In genomic region chr20:50516180-50516934, GRCh38 we compare ENCODE assay signal across 10 cellular contexts. TPM values are rescaled to one million over a fixed set of nuclear protein-coding genes. Genes with fewer than 3 reads are reported as not detected.
DNase-seq lines count a peak whose midpoint lies in the region; ATAC-seq and TF ChIP-seq lines count a peak whose summit lies in the region.
"Had no signal": no experiment of that assay in that cellular context is flagged by ENCODE, and none has a peak within 500 bp of the region (broad histone marks: within the 10 kb centered on the region; RNA-seq: fewer than 3 reads in every experiment).

No MANE protein-coding gene starts in this region.

- H3K27me3 Mint-ChIP-seq in activated naive CD8-positive, alpha-beta T cell treated with anti-CD3 and anti-CD28 coated beads, Interleukin-2, amount 10 ng/mL, durations not matched to agents 7 days and 5 days: no peaks in the 10 kb centered on the region

- H3K36me3 ChIP-seq in WERI-Rb-1: peaks cover 6% of the 10 kb centered on the region

- DNase-seq in AML-193 (lab: John Stamatoyannopoulos, UW) (peak; percentile 57 to 64), WERI-Rb-1 (no peak), midbrain (lab: John Stamatoyannopoulos, UW) (no peak), HUDEP-2 (lab: John Stamatoyannopoulos, UW; ENCODE audit: unreplicated experiment in 76 of 76) (no peak), left colon (no peak)
- no peak for DNase-seq in activated naive CD8-positive, alpha-beta T cell treated with anti-CD3 and anti-CD28 coated beads, Interleukin-2, amount 10 ng/mL, durations not matched to agents 7 days and 5 days
- DNase-seq: Calu3 had no signal

- peak overlapping the region; percentile 78 for H3K4me3 Mint-ChIP-seq in activated naive CD8-positive, alpha-beta T cell treated with anti-CD3 and anti-CD28 coated beads, Interleukin-2, amount 10 ng/mL, durations not matched to agents 7 days and 5 days

- H3K9me3 ChIP-seq in WERI-Rb-1 (ENCODE audit: severe bottlenecking): no peaks in the 10 kb centered on the region

- intact Hi-C loops in left colon (cut with DNase I, micrococcal nuclease): no loop called here

- peaks cover 86% of the 10 kb centered on the region for H3K4me1 Mint-ChIP-seq in activated naive CD8-positive, alpha-beta T cell treated with anti-CD3 and anti-CD28 coated beads, Interleukin-2, amount 10 ng/mL, durations not matched to agents 7 days and 5 days

- no peaks in the 10 kb centered on the region for H3K9me3 Mint-ChIP-seq in activated naive CD8-positive, alpha-beta T cell treated with anti-CD3 and anti-CD28 coated beads, Interleukin-2, amount 10 ng/mL, durations not matched to agents 7 days and 5 days

- H3K4me3 ChIP-seq in WERI-Rb-1 (ENCODE audit: low read depth, low read length): no peak overlapping the region

- H3K27me3 ChIP-seq in WERI-Rb-1 (ENCODE audit: insufficient read depth, low read depth, severe bottlenecking): no peaks in the 10 kb centered on the region

- peaks cover 36% of the 10 kb centered on the region for H3K36me3 Mint-ChIP-seq in activated naive CD8-positive, alpha-beta T cell treated with anti-CD3 and anti-CD28 coated beads, Interleukin-2, amount 10 ng/mL, durations not matched to agents 7 days and 5 days

- H3K27ac Mint-ChIP-seq in activated naive CD8-positive, alpha-beta T cell treated with anti-CD3 and anti-CD28 coated beads, Interleukin-2, amount 10 ng/mL, durations not matched to agents 7 days and 5 days: peak overlapping the region; percentile 89

- no peak for TF ChIP-seq CTCF in WERI-Rb-1 (IDR thresholded peaks at IDR 0.05; ENCODE audit: low read depth, low read length)

- POLR2A ChIA-PET in activated naive CD8-positive, alpha-beta T cell treated with anti-CD3 and anti-CD28 coated beads, Interleukin-2, amount 10 ng/mL, durations not matched to agents 7 days and 5 days (lab: Charles Lee): interaction anchor here (0.8 to 1.5 kb wide), 4 partner anchors 29 to 54 kb away, joined by 3 to 9 read pairs (median 5); no protein-coding TSS in a partner anchor

- no peak overlapping the region for H3K27ac ChIP-seq in WERI-Rb-1

- ATAC-seq in GM19463 (IDR thresholded peaks at IDR 0.05; ENCODE audit: unreplicated experiment) (peak; percentile 49), HG03521 (IDR thresholded peaks at IDR 0.05; ENCODE audit: unreplicated experiment) (peak; percentile 34), left colon (no peak)
- peak; percentile 29 for ATAC-seq in activated naive CD8-positive, alpha-beta T cell treated with anti-CD3 and anti-CD28 coated beads, Interleukin-2, amount 10 ng/mL, durations not matched to agents 7 days and 5 days (ENCODE audit: low read depth)
- ATAC-seq: Panc1 had no signal

RNA-seq across cellular contexts. Expression of gene PTPN1, which starts 6.2 kb away (rescaled TPM):
- 10 to 100 TPM; 65.9 to 67.3 TPM for total RNA-seq in activated naive CD8-positive, alpha-beta T cell treated with anti-CD3 and anti-CD28 coated beads, Interleukin-2, amount 10 ng/mL, durations not matched to agents 7 days and 5 days
- 10 to 100 TPM; 31.3 to 33.9 TPM for total RNA-seq in left colon

Comparison
In these comparisons a context has a peak if more than half of its experiments do, and no peak if none do; other contexts are left out.
1. DNase-seq: peak in AML-193 (2 of 2); none in activated naive CD8-positive, alpha-beta T cell treated with anti-CD3 and anti-CD28 coated beads, Interleukin-2, amount 10 ng/mL, durations not matched to agents 7 days and 5 days (single experiment), WERI-Rb-1 (single experiment), midbrain (single experiment), HUDEP-2 (0 of 76) and left colon (0 of 2).